ENCODE assay signal across 10 cellular contexts in the genomic region with DNA sequence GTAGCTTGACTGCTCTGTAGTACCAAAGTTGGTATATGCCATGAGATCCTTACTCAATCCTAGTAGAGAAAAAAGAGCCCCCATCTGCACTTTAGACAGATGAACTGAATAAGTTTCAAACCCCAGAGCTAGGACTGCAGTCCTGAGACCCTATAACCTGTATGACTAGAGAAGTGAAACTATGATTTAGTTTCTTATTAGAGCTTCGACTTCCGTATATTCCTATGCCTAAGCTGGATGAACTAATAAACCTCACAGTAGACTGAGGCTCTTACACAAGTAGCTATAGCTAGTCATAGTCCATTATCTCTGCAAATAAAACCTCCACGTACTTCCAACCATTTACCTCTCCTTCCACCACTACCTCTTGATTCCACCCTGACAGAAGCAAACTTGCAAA. TPM values are rescaled to one million over a fixed set of nuclear protein-coding genes. Genes with fewer than 3 reads are reported as not detected.
A peak's percentile ranks its signal among the peaks of the same experiment; 100 is the strongest.
DNase-seq lines count a peak whose midpoint lies in the region; ATAC-seq and TF ChIP-seq lines count a peak whose summit lies in the region.
"Had no signal": no experiment of that assay in that cellular context is flagged by ENCODE, and none has a peak within 500 bp of the region (broad histone marks: within the 10 kb centered on the region; RNA-seq: fewer than 3 reads in every experiment).

No MANE protein-coding gene starts in this region.

- peak; percentile 86 for DNase-seq in NOMO-1 treated with DMSO at 0.1 percent for 48 hours (lab: John Stamatoyannopoulos, UW; ENCODE audit: unreplicated experiment)
- DNase-seq in RWPE1 (ENCODE audit: low spot score), result no peak
- DNase-seq in esophagus muscularis mucosa (ENCODE audit: extremely low spot score), result no peak
- no peak for DNase-seq in activated gamma-delta T cell (lab: John Stamatoyannopoulos, UW)
- DNase-seq in activated T-cell treated with anti-CD3 and anti-CD28 coated beads, Interleukin-2, amount 50 U/mL, for 48 hours, result no peak
- DNase-seq: naive thymus-derived CD8-positive, alpha-beta T cell; NCI-H526 treated with DMSO at 0.1 percent for 48 hours had no signal

- H3K27ac ChIP-seq in RWPE1 (no peak overlapping the region), esophagus muscularis mucosa (replicated peaks in 1 of 4) (no peak overlapping the region)

- TF ChIP-seq CTCF in RWPE1 (conservative IDR thresholded peaks at IDR 0.05; ENCODE audit: low read depth) (no peak), esophagus muscularis mucosa (IDR thresholded peaks at IDR 0.05) (no peak)

- CTCF ChIA-PET in RWPE1 (lab: Yijun Ruan, JAX), result no interaction called here

- TF ChIP-seq POLR2A in esophagus muscularis mucosa (IDR thresholded peaks at IDR 0.05; ENCODE audit: low read depth), result no peak

- H3K27me3 ChIP-seq in esophagus muscularis mucosa, result no peaks in the 10 kb centered on the region

- ATAC-seq in GM18498 (IDR thresholded peaks at IDR 0.05; ENCODE audit: unreplicated experiment) (peak; percentile 85), GM21367 (IDR thresholded peaks at IDR 0.05; ENCODE audit: unreplicated experiment) (peak; percentile 91), HG03045 (IDR thresholded peaks at IDR 0.05; ENCODE audit: unreplicated experiment) (peak; percentile 67)
- ATAC-seq: naive thymus-derived CD8-positive, alpha-beta T cell had no signal

- no peaks in the 10 kb centered on the region for H3K4me1 ChIP-seq in esophagus muscularis mucosa

- H3K4me3 ChIP-seq in esophagus muscularis mucosa, result no peak overlapping the region

- 87% methylated on average over 3 of the region's 3 CpGs for WGBS in esophagus muscularis mucosa

- no peaks in the 10 kb centered on the region for H3K36me3 ChIP-seq in esophagus muscularis mucosa

- POLR2A ChIA-PET in RWPE1 (lab: Yijun Ruan, JAX; ENCODE audit: low non-redundant PET), result no interaction called here

- intact Hi-C loops in esophagus muscularis mucosa (cut with DNase I), result no loop called here

- no peaks in the 10 kb centered on the region for H3K9me3 ChIP-seq in esophagus muscularis mucosa

- no peak for TF ChIP-seq EP300 in esophagus muscularis mucosa (IDR thresholded peaks at IDR 0.05)

RNA-seq across cellular contexts. Expression of a gene that starts 6.3 kb away (rescaled TPM):
- 10 to 100 TPM; 29.8 to 49.1 (median 38.3) TPM for total RNA-seq in esophagus muscularis mucosa
